Comparison of ENCODE assay signal across 6 cellular contexts in genomic region chrX:87972121-87972520, GRCh38.
DNase-seq lines count a peak whose midpoint lies in the region; FAIRE-seq and TF ChIP-seq lines count a peak whose summit lies in the region.
"Not testable (repeated sequence)": the region's sequence is repeated elsewhere in the genome, so short reads cannot be mapped to it uniquely, and the experiment has no call there.

No MANE protein-coding gene starts in this region.

- peak; percentile 37 for DNase-seq in ELF-1 (ENCODE audit: low read depth, low spot score)
- DNase-seq in NCI-H524 treated with DMSO at 0.1 percent for 48 hours (lab: John Stamatoyannopoulos, UW): peak; percentile 35
- not testable (repeated sequence) for DNase-seq in H1 (ENCODE audit: low read depth in 1 of 2, low spot score in 2 of 2); mesothelial cell of epicardium (ENCODE audit: low spot score in 2 of 2, unreplicated experiment in 2 of 2); progenitor cell of endocrine pancreas (ENCODE audit: low spot score, unreplicated experiment)
- peak; percentile 25 for DNase-seq in hepatocyte (ENCODE audit: low spot score)

- H3K27ac Mint-ChIP-seq in mesothelial cell of epicardium (peak overlapping the region; percentile 54), progenitor cell of endocrine pancreas (peak overlapping the region; percentile 96)

- not testable (repeated sequence) for H3K14ac ChIP-seq in H1 (ENCODE audit: insufficient read length)

- not testable (repeated sequence) for H3K27me3 Mint-ChIP-seq in mesothelial cell of epicardium (ENCODE audit: low read depth); progenitor cell of endocrine pancreas

- TF ChIP-seq EP300 in H1 (IDR thresholded peaks at IDR 0.05; ENCODE audit: borderline replicate concordance in 1 of 2, low read depth in 2 of 2, low read length in 2 of 2): not testable (repeated sequence)

- not testable (repeated sequence) for H3K9ac ChIP-seq in H1 (replicated peaks in 1 of 4; ENCODE audit: extremely low read depth in 1 of 4, low read depth in 3 of 4, low read length in 3 of 4)

- not testable (repeated sequence) for H2AK5ac ChIP-seq in H1 (ENCODE audit: low read depth, low read length)

- peaks cover 27% of the 10 kb centered on the region for H3K4me1 Mint-ChIP-seq in mesothelial cell of epicardium
- H3K4me1 Mint-ChIP-seq in progenitor cell of endocrine pancreas (ENCODE audit: low read depth): peaks cover 31% of the 10 kb centered on the region

- not testable (repeated sequence) for TF ChIP-seq RAD21 in H1 (IDR thresholded peaks at IDR 0.05 in 1 of 2, conservative IDR thresholded peaks at IDR 0.05 in 1 of 2; ENCODE audit: low read depth in 2 of 2, low read length in 2 of 2)

- H4K8ac ChIP-seq in H1 (ENCODE audit: extremely low read depth, insufficient read depth, low read length): not testable (repeated sequence)

- not testable (repeated sequence) for H3K4ac ChIP-seq in H1 (replicated peaks; ENCODE audit: insufficient read length, low read depth, low read length)

- not testable (repeated sequence) for H3K4me1 ChIP-seq in H1 (replicated peaks in 1 of 4; ENCODE audit: control insufficient read depth in 3 of 4, insufficient read depth in 4 of 4, low read length in 3 of 4)
- peaks cover 25% of the 10 kb centered on the region for H3K4me1 ChIP-seq in hepatocyte (ENCODE audit: insufficient read depth)

- CTCF ChIA-PET in H1 (lab: Charles Lee; ENCODE audit: partially characterized antibody): not testable (repeated sequence)

- H3K56ac ChIP-seq in H1 (replicated peaks; ENCODE audit: insufficient read length, low read depth, low read length): not testable (repeated sequence)

- H2BK12ac ChIP-seq in H1 (ENCODE audit: low read depth, low read length): not testable (repeated sequence)

- not testable (repeated sequence) for H3K23ac ChIP-seq in H1 (ENCODE audit: insufficient read length)

- not testable (repeated sequence) for H3K23me2 ChIP-seq in H1 (ENCODE audit: low read depth, low read length)

- not testable (repeated sequence) for H3K4me2 ChIP-seq in H1 (ENCODE audit: insufficient read depth in 1 of 2, low read depth in 2 of 2, low read length in 2 of 2)
- H3K4me2 ChIP-seq in hepatocyte: peak overlapping the region; percentile 44

- H3K36me3 ChIP-seq in H1 (ENCODE audit: control insufficient read depth in 2 of 4, insufficient read depth in 4 of 4, low read length in 3 of 4); hepatocyte (replicated peaks; ENCODE audit: insufficient read depth, low read depth): not testable (repeated sequence)

- not testable (repeated sequence) for H4K5ac ChIP-seq in H1 (ENCODE audit: insufficient read length, low read depth, low read length)

- H3K27ac ChIP-seq in H1 (ENCODE audit: low read depth, low read length): not testable (repeated sequence)
- peak overlapping the region; percentile 75 for H3K27ac ChIP-seq in hepatocyte

- H2BK15ac ChIP-seq in H1 (ENCODE audit: low read length): not testable (repeated sequence)

- H2BK120ac ChIP-seq in H1 (replicated peaks; ENCODE audit: low read depth, low read length): not testable (repeated sequence)

- H3K4me3 Mint-ChIP-seq in mesothelial cell of epicardium: not testable (repeated sequence)
- H3K4me3 Mint-ChIP-seq in progenitor cell of endocrine pancreas (ENCODE audit: low read depth): peak overlapping the region; percentile 11

- 91% methylated on average over 4 of the region's 6 CpGs; no CpG with 5 or more reads in 1 of the 2 experiments for WGBS in H1 (ENCODE audit: extremely low coverage in 1 of 2, insufficient coverage in 1 of 2, insufficient read length in 1 of 2, insufficient replicate concordance in 2 of 2, low coverage in 1 of 2, low lambda C conversion rate in 2 of 2, missing lambda C conversion rate in 1 of 2), 2 experiments
- WGBS in hepatocyte (ENCODE audit: low lambda C conversion rate, missing lambda C conversion rate): 31% methylated on average over 6 of the region's 6 CpGs

- H4K20me1 ChIP-seq in H1 (replicated peaks in 1 of 2; ENCODE audit: control insufficient read depth in 1 of 2, insufficient read depth in 2 of 2, low read length in 2 of 2); hepatocyte (ENCODE audit: insufficient read depth, poor library complexity, severe bottlenecking): not testable (repeated sequence)

- H2AFZ ChIP-seq in H1 (ENCODE audit: low read length): not testable (repeated sequence)
- peak overlapping the region; percentile 70 for H2AFZ ChIP-seq in hepatocyte

- not testable (repeated sequence) for H3K9me2 ChIP-seq in hepatocyte (replicated peaks; ENCODE audit: insufficient read depth)

- H3K27me3 ChIP-seq in H1 (replicated peaks in 1 of 4; ENCODE audit: control insufficient read depth in 3 of 4, extremely low read depth in 1 of 4, insufficient read depth in 3 of 4, low read length in 3 of 4); hepatocyte: not testable (repeated sequence)

- H3K79me1 ChIP-seq in H1 (ENCODE audit: low read depth, low read length): not testable (repeated sequence)

- not testable (repeated sequence) for H3K36me3 Mint-ChIP-seq in mesothelial cell of epicardium; progenitor cell of endocrine pancreas (ENCODE audit: insufficient read depth)

- POLR2A ChIA-PET in H1 (lab: Charles Lee; ENCODE audit: partially characterized antibody): not testable (repeated sequence)

- not testable (repeated sequence) for H3K79me2 ChIP-seq in H1 (ENCODE audit: control insufficient read depth in 1 of 2, insufficient read depth in 2 of 2, low read length in 2 of 2); hepatocyte

- not testable (repeated sequence) for TF ChIP-seq POLR2A in H1 (IDR thresholded peaks at IDR 0.05; ENCODE audit: control extremely low read depth in 1 of 2, low read depth in 2 of 2, low read length in 2 of 2)

- peaks cover 16% of the 10 kb centered on the region for H3K9me3 Mint-ChIP-seq in mesothelial cell of epicardium
- H3K9me3 Mint-ChIP-seq in progenitor cell of endocrine pancreas (ENCODE audit: low read depth): peaks cover 29% of the 10 kb centered on the region

- peak; percentile 32 for FAIRE-seq in H1 (lab: Jason Lieb, UNC)

- H2BK5ac ChIP-seq in H1 (ENCODE audit: low read depth, low read length): not testable (repeated sequence)

- not testable (repeated sequence) for H3K4me3 ChIP-seq in H1 (ENCODE audit: extremely low read depth in 1 of 4, insufficient read depth in 2 of 4, low read depth in 3 of 4, low read length in 4 of 4); hepatocyte

- H2BK20ac ChIP-seq in H1 (ENCODE audit: low read length): not testable (repeated sequence)

- not testable (repeated sequence) for H3K18ac ChIP-seq in H1 (ENCODE audit: extremely low read depth, low read length)

- not testable (repeated sequence) for TF ChIP-seq CTCF in H1 (IDR thresholded peaks at IDR 0.05; ENCODE audit: control extremely low read depth in 1 of 3, insufficient read depth in 1 of 3, low read depth in 1 of 3, low read length in 3 of 3); hepatocyte (IDR thresholded peaks at IDR 0.05; ENCODE audit: poor library complexity); mesothelial cell of epicardium (IDR thresholded peaks at IDR 0.05; ENCODE audit: unreplicated experiment); progenitor cell of endocrine pancreas (IDR thresholded peaks at IDR 0.05; ENCODE audit: unreplicated experiment)

- not testable (repeated sequence) for H4K91ac ChIP-seq in H1 (replicated peaks; ENCODE audit: insufficient read length, low read length)

- H3K9me3 ChIP-seq in H1 (ENCODE audit: insufficient read depth in 2 of 2, low read depth in 1 of 2, low read length in 1 of 2); hepatocyte (ENCODE audit: low read depth): not testable (repeated sequence)
